Comparison of ENCODE assay signal across 11 cellular contexts in the genomic region with DNA sequence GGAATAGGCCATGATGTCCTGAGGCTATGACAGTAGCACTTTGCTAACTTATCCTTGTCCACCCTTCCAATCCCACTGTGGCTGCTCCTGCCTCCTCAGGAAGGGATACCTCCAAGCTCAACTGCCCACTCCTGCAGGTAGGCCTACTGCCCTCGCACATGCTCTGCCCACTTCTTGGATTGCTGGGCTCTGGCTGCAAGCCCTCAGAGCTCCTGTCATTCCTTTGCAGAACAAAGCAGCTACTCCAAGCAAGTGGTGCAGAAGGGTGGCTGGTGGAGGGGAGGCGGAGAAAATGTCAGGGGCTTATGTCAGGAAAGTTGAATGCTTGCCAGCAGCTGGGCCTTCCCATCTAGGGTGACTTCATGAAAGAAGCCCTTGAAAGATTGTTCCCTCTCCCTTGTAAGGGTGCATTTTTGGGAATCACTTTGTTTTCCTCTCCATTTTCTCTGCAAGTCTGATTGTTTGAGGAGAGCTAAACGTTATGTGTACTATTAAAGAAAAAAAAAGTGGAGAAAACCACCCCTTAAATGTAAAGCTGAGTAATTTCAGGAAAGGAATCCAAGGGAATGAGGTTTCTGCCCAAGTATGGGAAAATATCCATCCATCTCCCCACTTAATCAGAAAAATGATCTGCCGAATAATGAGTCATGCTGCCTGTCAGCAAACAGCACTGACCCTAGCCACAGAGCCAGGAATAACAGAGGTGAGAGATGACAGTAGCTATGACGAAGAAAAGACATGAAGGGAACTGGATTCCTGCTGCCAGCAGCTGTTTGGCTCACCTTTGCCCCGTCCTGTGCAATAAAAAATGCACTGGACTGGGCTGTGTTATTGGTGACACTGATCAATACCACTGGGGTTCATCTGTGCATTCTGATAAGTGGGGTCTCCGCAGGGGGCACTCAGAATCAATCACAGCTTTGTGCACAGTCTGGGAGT.
DNase-seq lines count a peak whose midpoint lies in the region; ATAC-seq and TF ChIP-seq lines count a peak whose summit lies in the region.
"Had no signal": no experiment of that assay in that cellular context is flagged by ENCODE, and none has a peak within 500 bp of the region (broad histone marks: within the 10 kb centered on the region; RNA-seq: fewer than 3 reads in every experiment).

No MANE protein-coding gene starts in this region.

- H3K4me1 ChIP-seq in naive thymus-derived CD4-positive, alpha-beta T cell (ENCODE audit: control insufficient read depth in 2 of 2, insufficient read depth in 2 of 2, low read length in 2 of 2), result peaks cover 0 to 3% of the 10 kb centered on the region in 2 donors

- no peaks in the 10 kb centered on the region for H3K9me3 Mint-ChIP-seq in naive thymus-derived CD4-positive, alpha-beta T cell
- H3K9me3 Mint-ChIP-seq: stimulated activated effector memory CD8-positive, alpha-beta T cell treated with anti-CD3 and anti-CD28 coated beads, Interleukin-12 subunit alpha, Interleukin-12 subunit beta, amount 100 ng/mL, for 72 hours had no signal

- peaks cover 0 to 2% (median 0%) of the 10 kb centered on the region in 7 donors for H3K4me1 Mint-ChIP-seq in naive thymus-derived CD4-positive, alpha-beta T cell

- intact Hi-C loops in naive thymus-derived CD4-positive, alpha-beta T cell (cut with micrococcal nuclease), result no loop called here

- no peaks in the 10 kb centered on the region for H3K36me3 ChIP-seq in naive thymus-derived CD4-positive, alpha-beta T cell (ENCODE audit: control insufficient read depth in 2 of 3, insufficient read depth in 3 of 3, low read length in 3 of 3)

- POLR2A ChIA-PET in AG04449 (lab: Yijun Ruan, JAX), result interaction anchor here (0.6 to 1.6 kb wide), 2 partner anchors 11 to 92 kb away, joined by 3 to 4 read pairs; no protein-coding TSS in a partner anchor
- POLR2A ChIA-PET in naive thymus-derived CD4-positive, alpha-beta T cell (lab: Charles Lee), result no interaction called here

- DNase-seq in AG04449 (ENCODE audit: low read depth, low spot score) (peak; percentile 56), HuH-7 (ENCODE audit: low spot score) (peak; percentile 17), coronary artery (ENCODE audit: low spot score) (peak; percentile 66), myocyte (ENCODE audit: low read depth) (peak; percentile 38), anterior cingulate cortex (lab: John Stamatoyannopoulos, UW) (no peak), NAMALWA (ENCODE audit: low spot score) (no peak), NCI-H510A treated with DMSO at 0.1 percent for 48 hours (lab: John Stamatoyannopoulos, UW) (no peak)
- no peak for DNase-seq in naive thymus-derived CD4-positive, alpha-beta T cell
- DNase-seq: activated naive CD4-positive, alpha-beta T cell; DMS153 had no signal

- TF ChIP-seq CTCF in AG04449 (IDR thresholded peaks at IDR 0.05; ENCODE audit: insufficient read depth, low read length, missing control alignments), result no peak
- no peak for TF ChIP-seq CTCF in coronary artery (IDR thresholded peaks at IDR 0.05)

- H3K9me3 ChIP-seq in naive thymus-derived CD4-positive, alpha-beta T cell (ENCODE audit: control insufficient read depth in 2 of 3, low read length in 3 of 3), result no peaks in the 10 kb centered on the region

- peak overlapping the region in 1 of 2 donors; percentile 81 for H3K27ac ChIP-seq in coronary artery
- H3K27ac ChIP-seq in naive thymus-derived CD4-positive, alpha-beta T cell (ENCODE audit: low read depth, low read length), result no peak overlapping the region

- H3K4me3 Mint-ChIP-seq in naive thymus-derived CD4-positive, alpha-beta T cell, result no peak overlapping the region
- H3K4me3 Mint-ChIP-seq: stimulated activated effector memory CD8-positive, alpha-beta T cell treated with anti-CD3 and anti-CD28 coated beads, Interleukin-12 subunit alpha, Interleukin-12 subunit beta, amount 100 ng/mL, for 72 hours had no signal

- ATAC-seq in naive thymus-derived CD4-positive, alpha-beta T cell, result no peak
- ATAC-seq: stimulated activated effector memory CD8-positive, alpha-beta T cell treated with anti-CD3 and anti-CD28 coated beads, Interleukin-12 subunit alpha, Interleukin-12 subunit beta, amount 100 ng/mL, for 72 hours had no signal

- H3K27me3 ChIP-seq in naive thymus-derived CD4-positive, alpha-beta T cell (ENCODE audit: control insufficient read depth in 2 of 2, insufficient read depth in 2 of 2, low read length in 2 of 2), result no peaks in the 10 kb centered on the region

- peaks cover 0 to 7% (median 0%) of the 10 kb centered on the region in 5 donors for H3K27me3 Mint-ChIP-seq in naive thymus-derived CD4-positive, alpha-beta T cell

- CTCF ChIA-PET in AG04449 (lab: Yijun Ruan, JAX), result interaction anchor here (1.0 to 6.5 kb wide), 4 partner anchors 10 to 97 kb away, joined by 3 to 75 read pairs (median 18); no protein-coding TSS in a partner anchor
- CTCF ChIA-PET in naive thymus-derived CD4-positive, alpha-beta T cell (lab: Charles Lee), result no interaction called here

- H3K4me3 ChIP-seq in AG04449 (ENCODE audit: low read depth, low read length) (peak overlapping the region; percentile 61), coronary artery (peak overlapping the region; percentile 24)
- no peak overlapping the region for H3K4me3 ChIP-seq in naive thymus-derived CD4-positive, alpha-beta T cell (ENCODE audit: low read length)

- H3K27ac Mint-ChIP-seq in naive thymus-derived CD4-positive, alpha-beta T cell, result no peak overlapping the region
- H3K27ac Mint-ChIP-seq: stimulated activated effector memory CD8-positive, alpha-beta T cell treated with anti-CD3 and anti-CD28 coated beads, Interleukin-12 subunit alpha, Interleukin-12 subunit beta, amount 100 ng/mL, for 72 hours had no signal

- no peaks in the 10 kb centered on the region for H3K36me3 Mint-ChIP-seq in naive thymus-derived CD4-positive, alpha-beta T cell
- H3K36me3 Mint-ChIP-seq: stimulated activated effector memory CD8-positive, alpha-beta T cell treated with anti-CD3 and anti-CD28 coated beads, Interleukin-12 subunit alpha, Interleukin-12 subunit beta, amount 100 ng/mL, for 72 hours had no signal

Comparison
In these comparisons a context has a peak if more than half of its experiments do, and no peak if none do; other contexts are left out.
1. DNase-seq: peak in AG04449 (single experiment), HuH-7 (single experiment), coronary artery (single experiment) and myocyte (single experiment); none in anterior cingulate cortex (0 of 58), NAMALWA (single experiment), naive thymus-derived CD4-positive, alpha-beta T cell (0 of 9) and NCI-H510A treated with DMSO at 0.1 percent for 48 hours (single experiment).